ENCODE assay signal across 1 cellular context in genomic region chr6:34491091-34491430, GRCh38.
TF ChIP-seq lines count a peak whose summit lies in the region.

No MANE protein-coding gene starts in this region.

TF ChIP-seq in H1, 55 proteins besides CTCF, POLR2A, EP300 and RAD21:
- TF ChIP-seq PHF8 (conservative IDR thresholded peaks at IDR 0.05; ENCODE audit: low read depth, low read length) (no peak), JUND (IDR thresholded peaks at IDR 0.05; ENCODE audit: low read length) (peak; percentile 32; the same call in 1 of the 2 replicates)
